19 cellular contexts compared by ENCODE assay signal in genomic region chr10:89263531-89263930, GRCh38. TPM values are rescaled to one million over a fixed set of nuclear protein-coding genes. Genes with fewer than 3 reads are reported as not detected.
DNase-seq lines count a peak whose midpoint lies in the region; ATAC-seq and TF ChIP-seq lines count a peak whose summit lies in the region.
"Had no signal": no experiment of that assay in that cellular context is flagged by ENCODE, and none has a peak within 500 bp of the region (broad histone marks: within the 10 kb centered on the region; RNA-seq: fewer than 3 reads in every experiment).

No MANE protein-coding gene starts in this region.

- no peaks in the 10 kb centered on the region for H4K20me1 ChIP-seq in osteoblast (ENCODE audit: insufficient read depth, low read length)

- H3K9me3 Mint-ChIP-seq in HFFc6, result no peaks in the 10 kb centered on the region
- H3K9me3 Mint-ChIP-seq: CD4-positive, alpha-beta T cell had no signal

- H3K27me3 Mint-ChIP-seq in HFFc6 (ENCODE audit: insufficient read depth), result no peaks in the 10 kb centered on the region
- H3K27me3 Mint-ChIP-seq: B cell; CD4-positive, alpha-beta T cell had no signal

- no peaks in the 10 kb centered on the region for H3K36me3 Mint-ChIP-seq in HFFc6 (ENCODE audit: low read depth)

- H3K4me1 Mint-ChIP-seq in HFFc6 (ENCODE audit: low read depth), result peaks cover 68% of the 10 kb centered on the region

- H3K36me3 ChIP-seq in ACC112 (ENCODE audit: insufficient read depth, low read length) (no peaks in the 10 kb centered on the region), osteoblast (ENCODE audit: insufficient read depth, low read length) (no peaks in the 10 kb centered on the region)

- H2AFZ ChIP-seq in ACC112 (ENCODE audit: low read length, unreplicated experiment) (no peak overlapping the region), osteoblast (ENCODE audit: low read length) (no peak overlapping the region)
- H2AFZ ChIP-seq: GM23338 had no signal

- H3K4me2 ChIP-seq in osteoblast (ENCODE audit: insufficient read depth, low read length), result no peak overlapping the region
- H3K4me2 ChIP-seq: GM23338 had no signal

- H3K27me3 ChIP-seq in ACC112 (ENCODE audit: insufficient read depth, low read length) (no peaks in the 10 kb centered on the region), osteoblast (ENCODE audit: insufficient read depth, low read length) (no peaks in the 10 kb centered on the region)

- no peak overlapping the region for H3K4me3 ChIP-seq in ACC112 (ENCODE audit: low read depth, low read length)
- no peak overlapping the region for H3K4me3 ChIP-seq in osteoblast (ENCODE audit: insufficient read depth, low read length)
- H3K4me3 ChIP-seq: GM23338 had no signal

- H3K79me2 ChIP-seq in ACC112 (ENCODE audit: control insufficient read depth, insufficient read depth, low read length, unreplicated experiment), result no peaks in the 10 kb centered on the region
- no peaks in the 10 kb centered on the region for H3K79me2 ChIP-seq in osteoblast (ENCODE audit: insufficient read depth, low read length)

- peak overlapping the region; percentile 41 for H3K4me3 Mint-ChIP-seq in HFFc6
- H3K4me3 Mint-ChIP-seq: B cell; CD4-positive, alpha-beta T cell; GM23338 had no signal

- no peaks in the 10 kb centered on the region for H3K9me3 ChIP-seq in osteoblast (ENCODE audit: low read depth, low read length)

- DNase-seq in HFFc6, result no peak
- DNase-seq in cerebellar cortex (ENCODE audit: low spot score), result peak; percentile 75
- DNase-seq in osteoblast (ENCODE audit: insufficient read length, low spot score, missing footprints), result no peak
- no peak for DNase-seq in T-helper 1 cell
- DNase-seq: ACHN; CD4-positive, alpha-beta T cell; DMS79 treated with DMSO at 0.1 percent for 48 hours; GDM1; KG1; NCI-H1105; NCI-H1694 treated with DMSO at 0.1 percent for 48 hours; NCI-H69; SIG-M5 had no signal

- TF ChIP-seq CTCF in HFFc6 (IDR thresholded peaks at IDR 0.05) (no peak), osteoblast (IDR thresholded peaks at IDR 0.05; ENCODE audit: extremely low read depth, low read depth, low read length) (no peak)

- peak overlapping the region; percentile 54; the same call in 1 of the 2 replicates for H3K27ac ChIP-seq in ACC112 (ENCODE audit: low read depth, low read length)
- H3K27ac ChIP-seq in osteoblast (ENCODE audit: low read depth, low read length), result peak overlapping the region; percentile 69
- H3K27ac ChIP-seq: HL-60 had no signal

- peaks cover 29% of the 10 kb centered on the region for H3K4me1 ChIP-seq in ACC112 (ENCODE audit: control insufficient read depth, insufficient read depth, low read length, unreplicated experiment)
- peaks cover 40% of the 10 kb centered on the region for H3K4me1 ChIP-seq in osteoblast (ENCODE audit: insufficient read depth, low read length)

- ATAC-seq in HG03095 (IDR thresholded peaks at IDR 0.05; ENCODE audit: unreplicated experiment) (no peak), GM21515 (IDR thresholded peaks at IDR 0.05; ENCODE audit: unreplicated experiment) (no peak)
- ATAC-seq: GM23338 had no signal

- peak overlapping the region; percentile 78 for H3K27ac Mint-ChIP-seq in HFFc6
- H3K27ac Mint-ChIP-seq: B cell; CD4-positive, alpha-beta T cell; GM23338 had no signal

RNA-seq across cellular contexts. Expression of gene LIPA, which starts 12.0 kb away (rescaled TPM):
- 100 to 1,000 TPM; 108 to 212 (median 122) TPM for total RNA-seq in HFFc6 (2021; fragmentation: NEBNext Ultra II Directional; extraction: Animal tissue kit (Norgen Biotek cat#: 25700))
- 46.7 and 60.7 TPM in 2 replicates for total RNA-seq in osteoblast

RNA-seq across cellular contexts. Expression of gene IFIT2, which starts 38.3 kb away (rescaled TPM):
- 10 to 100 TPM in 5 of 6 experiments, 1 to 10 TPM in 1; 8.7 to 14.1 (median 13.0) TPM for total RNA-seq in HFFc6 (2021; fragmentation: NEBNext Ultra II Directional; extraction: Animal tissue kit (Norgen Biotek cat#: 25700))
- total RNA-seq in osteoblast, result 7.7 and 9.0 TPM in 2 replicates
- total RNA-seq: GM23338 had no signal

RNA-seq across cellular contexts. Expression of gene CH25H, which starts 56.4 kb away (rescaled TPM):
- under 1 TPM in 5 of 6 experiments, not detected in 1; 0.09 to 0.18 (median 0.12) TPM for total RNA-seq in HFFc6 (2021; fragmentation: NEBNext Ultra II Directional; extraction: Animal tissue kit (Norgen Biotek cat#: 25700))
- total RNA-seq in osteoblast, result 5.8 and 13.0 TPM in 2 replicates
- total RNA-seq: B cell had no signal
